Comparison of ENCODE assay signal across 31 cellular contexts in the genomic region with DNA sequence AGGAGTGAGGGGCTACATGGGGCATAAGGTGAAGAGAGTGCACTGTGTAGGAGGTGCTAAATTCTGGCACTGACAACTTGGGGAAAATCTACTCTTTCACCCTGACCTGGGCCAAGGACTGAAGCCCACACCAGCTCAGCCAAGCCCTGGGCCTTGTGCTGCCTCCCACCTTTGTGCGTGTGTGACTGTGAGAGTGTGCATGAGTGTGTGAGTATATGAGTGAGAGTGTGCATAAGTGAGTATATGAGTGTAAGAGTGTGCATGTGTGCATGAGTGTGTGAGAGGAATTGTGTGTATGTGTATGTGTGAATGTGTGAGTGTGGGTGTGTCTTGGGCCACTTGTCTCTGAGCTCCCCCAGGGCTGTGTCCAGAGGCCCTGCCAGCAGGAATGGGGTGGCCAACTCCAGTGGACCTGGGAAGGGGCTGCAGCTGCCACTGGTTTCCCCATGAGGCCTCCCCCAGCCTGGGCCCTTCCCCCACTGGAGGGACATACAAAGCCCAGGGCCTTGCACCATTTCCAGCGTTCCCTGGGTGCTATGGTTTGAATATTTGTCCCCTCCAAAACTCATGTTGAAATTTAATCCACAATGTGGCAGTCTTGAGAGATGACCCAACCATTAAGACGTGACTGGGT. TPM values are rescaled to one million over a fixed set of nuclear protein-coding genes. Genes with fewer than 3 reads are reported as not detected.
DNase-seq lines count a peak whose midpoint lies in the region; ATAC-seq, FAIRE-seq and TF ChIP-seq lines count a peak whose summit lies in the region.
"Had no signal": no experiment of that assay in that cellular context is flagged by ENCODE, and none has a peak within 500 bp of the region (broad histone marks: within the 10 kb centered on the region; RNA-seq: fewer than 3 reads in every experiment).

No MANE protein-coding gene starts in this region.

- H3K9ac ChIP-seq in neuronal stem cell (ENCODE audit: low read depth, low read length, poor library complexity), result no peak overlapping the region

- no peak for ATAC-seq in activated CD4-positive, alpha-beta T cell treated with anti-CD3 and anti-CD28 coated beads for 36 hours
- ATAC-seq in HG03520 (IDR thresholded peaks at IDR 0.05; ENCODE audit: unreplicated experiment), result no peak
- ATAC-seq: activated naive CD8-positive, alpha-beta T cell treated with anti-CD3 and anti-CD28 coated beads, Interleukin-2, amount 50 U/mL, for 24 hours; activated T-cell treated with anti-CD3 and anti-CD28 coated beads, Interleukin-2, amount 50 U/mL, for 72 hours; foreskin keratinocyte; naive thymus-derived CD4-positive, alpha-beta T cell had no signal

- no peak overlapping the region for H2BK120ac ChIP-seq in neuronal stem cell (ENCODE audit: low read depth, low read length)

- no peak overlapping the region for H2AFZ ChIP-seq in neuronal stem cell (ENCODE audit: low read length)

- H3K4me1 ChIP-seq in neuronal stem cell (ENCODE audit: control insufficient read depth in 2 of 2, insufficient read depth in 1 of 2, low read depth in 1 of 2, low read length in 2 of 2), result peaks cover 0 to 2% of the 10 kb centered on the region in 2 donors
- H3K4me1 ChIP-seq: foreskin keratinocyte, HAP-1, SJCRH30 had no signal

- H2AK5ac ChIP-seq in neuronal stem cell (ENCODE audit: low read depth, low read length), result no peak overlapping the region

- peaks cover 6% of the 10 kb centered on the region for H3K27me3 Mint-ChIP-seq in activated CD4-positive, alpha-beta T cell treated with anti-CD3 and anti-CD28 coated beads for 36 hours
- no peaks in the 10 kb centered on the region for H3K27me3 Mint-ChIP-seq in dendritic cell treated with granulocyte-macrophage colony-stimulating factor and Interleukin-4, amounts not matched to agents 40 ng/mL and 50 ng/mL, for 4 days

- TF ChIP-seq POLR2A in GM12892 (IDR thresholded peaks at IDR 0.05; ENCODE audit: low read depth, low read length), result no peak

- no peaks in the 10 kb centered on the region for H3K79me1 ChIP-seq in neuronal stem cell (ENCODE audit: low read depth, low read length)

- H3K4me2 ChIP-seq in neuronal stem cell (ENCODE audit: insufficient read depth, low read length, poor library complexity, severe bottlenecking), result no peak overlapping the region

- H3K27ac ChIP-seq in neuronal stem cell (replicated peaks; ENCODE audit: low read length), result no peak overlapping the region
- H3K27ac ChIP-seq: foreskin keratinocyte, SJCRH30, skin epidermis had no signal

- no peak overlapping the region for H3K4me3 Mint-ChIP-seq in activated CD4-positive, alpha-beta T cell treated with anti-CD3 and anti-CD28 coated beads for 36 hours
- H3K4me3 Mint-ChIP-seq in dendritic cell treated with granulocyte-macrophage colony-stimulating factor and Interleukin-4, amounts not matched to agents 40 ng/mL and 50 ng/mL, for 4 days, result no peak overlapping the region
- H3K4me3 Mint-ChIP-seq: activated CD4-positive, alpha-beta memory T cell treated with anti-CD3 and anti-CD28 coated beads for 36 hours; activated naive CD8-positive, alpha-beta T cell treated with anti-CD3 and anti-CD28 coated beads, Interleukin-2, amount 50 U/mL, for 24 hours; activated T-cell treated with anti-CD3 and anti-CD28 coated beads, Interleukin-2, amount 50 U/mL, for 72 hours; brain; memory B cell; naive thymus-derived CD4-positive, alpha-beta T cell; stimulated activated naive CD8-positive, alpha-beta T cell treated with anti-CD3 and anti-CD28 coated beads, Interleukin-15, Interleukin-2, amounts not matched to agents 100 ng/mL and 50 ng/mL, for 24 hours; T-helper 2 cell treated with Interferon-gamma antibody and Interleukin-4, amounts not matched to agents 5 μg/mL and 100 μg/mL, for 36 hours had no signal

- H3K4me1 Mint-ChIP-seq in activated CD4-positive, alpha-beta T cell treated with anti-CD3 and anti-CD28 coated beads for 36 hours, result no peaks in the 10 kb centered on the region
- peaks cover 73% of the 10 kb centered on the region for H3K4me1 Mint-ChIP-seq in dendritic cell treated with granulocyte-macrophage colony-stimulating factor and Interleukin-4, amounts not matched to agents 40 ng/mL and 50 ng/mL, for 4 days (ENCODE audit: low read depth)

- no peak overlapping the region for H3K4me3 ChIP-seq in neuronal stem cell (ENCODE audit: low read length in 2 of 2)
- H3K4me3 ChIP-seq: HAP-1, SJCRH30, skin epidermis had no signal

- no peak overlapping the region for H4K91ac ChIP-seq in neuronal stem cell (ENCODE audit: low read depth, low read length, poor library complexity)

- no peak overlapping the region for H4K8ac ChIP-seq in neuronal stem cell (ENCODE audit: low read depth, low read length)

- H3K9me3 Mint-ChIP-seq in activated CD4-positive, alpha-beta T cell treated with anti-CD3 and anti-CD28 coated beads for 36 hours (ENCODE audit: low read depth), result no peaks in the 10 kb centered on the region
- H3K9me3 Mint-ChIP-seq in dendritic cell treated with granulocyte-macrophage colony-stimulating factor and Interleukin-4, amounts not matched to agents 40 ng/mL and 50 ng/mL, for 4 days, result peaks cover 5% of the 10 kb centered on the region
- H3K9me3 Mint-ChIP-seq: brain; memory B cell; stimulated activated naive CD8-positive, alpha-beta T cell treated with anti-CD3 and anti-CD28 coated beads, Interleukin-15, Interleukin-2, amounts not matched to agents 100 ng/mL and 50 ng/mL, for 24 hours; T-helper 2 cell treated with Interferon-gamma antibody and Interleukin-4, amounts not matched to agents 5 μg/mL and 100 μg/mL, for 36 hours had no signal

- peak; percentile 5 for DNase-seq in activated CD4-positive, alpha-beta T cell treated with anti-CD3 and anti-CD28 coated beads for 1 hour
- no peak for DNase-seq in activated CD4-positive, alpha-beta T cell treated with anti-CD3 and anti-CD28 coated beads for 36 hours
- peak; percentile 14 for DNase-seq in D341Med (ENCODE audit: low spot score)
- peak; percentile 48 for DNase-seq in posterior vena cava (ENCODE audit: low spot score)
- no peak for DNase-seq in neuronal stem cell (ENCODE audit: low spot score)
- no peak for DNase-seq in GM12892 (ENCODE audit: insufficient read length)
- DNase-seq: activated CD4-positive, alpha-beta memory T cell treated with anti-CD3 and anti-CD28 coated beads for 36 hours; activated naive CD8-positive, alpha-beta T cell treated with anti-CD3 and anti-CD28 coated beads, Interleukin-2, amount 50 U/mL, for 24 hours; activated T-cell treated with anti-CD3 and anti-CD28 coated beads, Interleukin-2, amount 50 U/mL, for 72 hours; dermis blood vessel endothelial cell; DMS79 treated with DMSO at 0.1 percent for 48 hours; foreskin keratinocyte; hypothalamus; Karpas-422; NCI-H187; NCI-H774 had no signal

- no CpG with 5 or more reads among the region's 3 CpGs for WGBS in neuronal stem cell (ENCODE audit: extremely low coverage in 2 of 2, insufficient read length in 2 of 2, insufficient replicate concordance in 1 of 2), 2 donors

- H2BK5ac ChIP-seq in neuronal stem cell (ENCODE audit: low read length), result no peak overlapping the region

- H3K36me3 ChIP-seq in neuronal stem cell (replicated peaks in 1 of 2; ENCODE audit: control insufficient read depth in 2 of 2, insufficient read depth in 2 of 2, low read length in 2 of 2), result no peaks in the 10 kb centered on the region
- H3K36me3 ChIP-seq: HAP-1, SJCRH30 had no signal

- no peak overlapping the region for H3K18ac ChIP-seq in neuronal stem cell (ENCODE audit: low read length)

- H3K27ac Mint-ChIP-seq in activated CD4-positive, alpha-beta T cell treated with anti-CD3 and anti-CD28 coated beads for 36 hours, result no peak overlapping the region
- peak overlapping the region; percentile 49 for H3K27ac Mint-ChIP-seq in dendritic cell treated with granulocyte-macrophage colony-stimulating factor and Interleukin-4, amounts not matched to agents 40 ng/mL and 50 ng/mL, for 4 days
- H3K27ac Mint-ChIP-seq: activated CD4-positive, alpha-beta memory T cell treated with anti-CD3 and anti-CD28 coated beads for 36 hours; activated naive CD8-positive, alpha-beta T cell treated with anti-CD3 and anti-CD28 coated beads, Interleukin-2, amount 50 U/mL, for 24 hours; activated T-cell treated with anti-CD3 and anti-CD28 coated beads, Interleukin-2, amount 50 U/mL, for 72 hours; brain; memory B cell; naive thymus-derived CD4-positive, alpha-beta T cell; stimulated activated naive CD8-positive, alpha-beta T cell treated with anti-CD3 and anti-CD28 coated beads, Interleukin-15, Interleukin-2, amounts not matched to agents 100 ng/mL and 50 ng/mL, for 24 hours; T-helper 2 cell treated with Interferon-gamma antibody and Interleukin-4, amounts not matched to agents 5 μg/mL and 100 μg/mL, for 36 hours had no signal

- H3K27me3 ChIP-seq in neuronal stem cell (ENCODE audit: control insufficient read depth in 3 of 3, insufficient read depth in 3 of 3, low read depth in 1 of 3, low read length in 3 of 3), result peaks cover 0 to 40% (median 2%) of the 10 kb centered on the region in 3 experiments

- FAIRE-seq in GM12892 (lab: Jason Lieb, UNC), result no peak

- no peak overlapping the region for H2BK15ac ChIP-seq in neuronal stem cell (ENCODE audit: low read length)

- no peak overlapping the region for H3K14ac ChIP-seq in neuronal stem cell (ENCODE audit: low read length)

- no peak overlapping the region for H2BK12ac ChIP-seq in neuronal stem cell (ENCODE audit: low read length)

- no peak overlapping the region for H3K23ac ChIP-seq in neuronal stem cell (ENCODE audit: low read depth, low read length, poor library complexity)

- POLR2A ChIA-PET in activated CD4-positive, alpha-beta T cell treated with anti-CD3 and anti-CD28 coated beads for 36 hours (lab: Charles Lee), result no interaction called here

- intact Hi-C loops in activated CD4-positive, alpha-beta T cell treated with anti-CD3 and anti-CD28 coated beads for 36 hours (cut with DNase I, micrococcal nuclease), result no loop called here
- intact Hi-C loops in dendritic cell treated with granulocyte-macrophage colony-stimulating factor and Interleukin-4, amounts not matched to agents 40 ng/mL and 50 ng/mL, for 4 days (cut with micrococcal nuclease), result no loop called here
- intact Hi-C loops in posterior vena cava (cut with DNase I), result no loop called here

- H3K36me3 Mint-ChIP-seq in activated CD4-positive, alpha-beta T cell treated with anti-CD3 and anti-CD28 coated beads for 36 hours (ENCODE audit: low read depth), result no peaks in the 10 kb centered on the region
- H3K36me3 Mint-ChIP-seq in dendritic cell treated with granulocyte-macrophage colony-stimulating factor and Interleukin-4, amounts not matched to agents 40 ng/mL and 50 ng/mL, for 4 days (ENCODE audit: low read depth), result peaks cover 51% of the 10 kb centered on the region
- H3K36me3 Mint-ChIP-seq: activated CD4-positive, alpha-beta memory T cell treated with anti-CD3 and anti-CD28 coated beads for 36 hours; brain; memory B cell; naive thymus-derived CD4-positive, alpha-beta T cell had no signal

- no peak overlapping the region for H3K4ac ChIP-seq in neuronal stem cell (ENCODE audit: low read length)

- H3K9me3 ChIP-seq in neuronal stem cell (replicated peaks in 1 of 2; ENCODE audit: control insufficient read depth in 2 of 2, insufficient read depth in 1 of 2, low read depth in 1 of 2, low read length in 2 of 2), result no peaks in the 10 kb centered on the region
- H3K9me3 ChIP-seq: HAP-1, SJCRH30 had no signal

- CTCF ChIA-PET in activated CD4-positive, alpha-beta T cell treated with anti-CD3 and anti-CD28 coated beads for 36 hours (lab: Charles Lee), result interaction anchor here (0.6 to 1.2 kb wide), 2 partner anchors 118 to 138 kb away, joined by 3 to 5 read pairs; no protein-coding TSS in a partner anchor

RNA-seq across cellular contexts. Expression of a gene that starts 15.2 kb away (rescaled TPM):
- total RNA-seq in activated CD4-positive, alpha-beta T cell treated with anti-CD3 and anti-CD28 coated beads for 36 hours, result not detected
- total RNA-seq in posterior vena cava, result not detected
- polyA plus RNA-seq in neuronal stem cell (2013, experiment 1 of 2), result 0.03 TPM
- not detected for polyA plus RNA-seq in neuronal stem cell (2013, experiment 2 of 2)
- not detected for polyA plus RNA-seq in GM12892 (2012; ENCODE audit: missing spikeins)
- total RNA-seq: A172; activated CD4-positive, alpha-beta memory T cell treated with anti-CD3 and anti-CD28 coated beads for 36 hours; activated T-cell treated with anti-CD3 and anti-CD28 coated beads, Interleukin-2, amount 50 U/mL, for 72 hours; dermis blood vessel endothelial cell; epithelial cell of proximal tubule; foreskin keratinocyte; HT1080; naive thymus-derived CD4-positive, alpha-beta T cell; OCI-LY7; SJCRH30; ureter had no signal
- polyA plus RNA-seq: foreskin keratinocyte; naive thymus-derived CD4-positive, alpha-beta T cell had no signal

RNA-seq across cellular contexts. Expression of a gene that starts 19.6 kb away (rescaled TPM):
- not detected for total RNA-seq in activated CD4-positive, alpha-beta T cell treated with anti-CD3 and anti-CD28 coated beads for 36 hours
- under 1 TPM; 0.86 to 0.88 TPM for total RNA-seq in posterior vena cava
- polyA plus RNA-seq in neuronal stem cell (2013, experiment 1 of 2), result 1.4 TPM
- polyA plus RNA-seq in neuronal stem cell (2013, experiment 2 of 2), result 1.6 TPM
- not detected for polyA plus RNA-seq in GM12892 (2012; ENCODE audit: missing spikeins)
- total RNA-seq: A172; activated CD4-positive, alpha-beta memory T cell treated with anti-CD3 and anti-CD28 coated beads for 36 hours; activated T-cell treated with anti-CD3 and anti-CD28 coated beads, Interleukin-2, amount 50 U/mL, for 72 hours; dermis blood vessel endothelial cell; HT1080; OCI-LY7; SJCRH30; ureter had no signal
- polyA plus RNA-seq: naive thymus-derived CD4-positive, alpha-beta T cell had no signal

RNA-seq across cellular contexts. Expression of a gene that starts 26.0 kb away (rescaled TPM):
- not detected for total RNA-seq in activated CD4-positive, alpha-beta T cell treated with anti-CD3 and anti-CD28 coated beads for 36 hours
- total RNA-seq in posterior vena cava, result not detected
- not detected for polyA plus RNA-seq in neuronal stem cell (2013, experiment 1 of 2)
- polyA plus RNA-seq in neuronal stem cell (2013, experiment 2 of 2), result 0.03 TPM
- not detected for polyA plus RNA-seq in GM12892 (2012; ENCODE audit: missing spikeins)
- total RNA-seq: A172; activated CD4-positive, alpha-beta memory T cell treated with anti-CD3 and anti-CD28 coated beads for 36 hours; activated T-cell treated with anti-CD3 and anti-CD28 coated beads, Interleukin-2, amount 50 U/mL, for 72 hours; dermis blood vessel endothelial cell; epithelial cell of proximal tubule; foreskin keratinocyte; naive thymus-derived CD4-positive, alpha-beta T cell; SJCRH30; ureter had no signal
- polyA plus RNA-seq: foreskin keratinocyte; naive thymus-derived CD4-positive, alpha-beta T cell had no signal

Comparison
In these comparisons a context has a peak if more than half of its experiments do, and no peak if none do; other contexts are left out.
1. DNase-seq: peak in activated CD4-positive, alpha-beta T cell treated with anti-CD3 and anti-CD28 coated beads for 1 hour (single experiment), D341Med (single experiment) and posterior vena cava (single experiment); none in activated CD4-positive, alpha-beta T cell treated with anti-CD3 and anti-CD28 coated beads for 36 hours (single experiment), neuronal stem cell (single experiment) and GM12892 (single experiment).